ENCODE assay signal across 1 cellular context in genomic region chr17:78923660-78924453, GRCh38.
TF ChIP-seq lines count a peak whose summit lies in the region.

No MANE protein-coding gene starts in this region.

TF ChIP-seq in HEK293, 187 proteins besides CTCF, POLR2A, EP300 and RAD21 (continued from another document and continues in another):
- TF ChIP-seq KLF17 (tag by site-specific recombination; IDR thresholded peaks at IDR 0.05) (no peak; the same call in 1 of the 2 replicates), ZBTB26 (tag by site-specific recombination; optimal IDR thresholded peaks at IDR 0.05) (no peak), KLF1 (tag by site-specific recombination; IDR thresholded peaks at IDR 0.05) (peak; percentile 79), MYNN (tag by site-specific recombination; IDR thresholded peaks at IDR 0.05; ENCODE audit: borderline replicate concordance) (no peak), SALL2 (tag by site-specific recombination; IDR thresholded peaks at IDR 0.05; ENCODE audit: borderline replicate concordance) (no peak), ZBTB6 (tag by site-specific recombination; IDR thresholded peaks at IDR 0.05) (no peak), ZNF133 (tag by site-specific recombination; IDR thresholded peaks at IDR 0.05) (no peak), ZNF10 (tag by site-specific recombination; IDR thresholded peaks at IDR 0.05) (no peak), ZNF561 (tag by site-specific recombination; IDR thresholded peaks at IDR 0.05; ENCODE audit: borderline replicate concordance) (no peak), ZNF140 (tag by site-specific recombination; IDR thresholded peaks at IDR 0.05) (no peak), ZNF19 (tag by site-specific recombination; IDR thresholded peaks at IDR 0.05; ENCODE audit: low read depth) (no peak), ZNF423 (tag by site-specific recombination; IDR thresholded peaks at IDR 0.05) (no peak), ZNF548 (tag by site-specific recombination; IDR thresholded peaks at IDR 0.05) (no peak), GFI1B (tag by site-specific recombination; IDR thresholded peaks at IDR 0.05) (no peak), ELK4 (IDR thresholded peaks at IDR 0.05; ENCODE audit: borderline replicate concordance, low read depth, low read length) (no peak), FEZF1 (tag by site-specific recombination; IDR thresholded peaks at IDR 0.05) (no peak), ZNF433 (tag by site-specific recombination; IDR thresholded peaks at IDR 0.05; ENCODE audit: low read depth) (no peak), ZBTB20 (tag by site-specific recombination; IDR thresholded peaks at IDR 0.05) (no peak; the same call in 1 of the 2 replicates), BCL11A (tag by site-specific recombination; IDR thresholded peaks at IDR 0.05; ENCODE audit: low read depth) (no peak), SP2 (tag by site-specific recombination; IDR thresholded peaks at IDR 0.05) (peak; percentile 31), ZNF76 (tag by site-specific recombination; IDR thresholded peaks at IDR 0.05; ENCODE audit: borderline replicate concordance, low read depth) (no peak), ZNF391 (tag by site-specific recombination; IDR thresholded peaks at IDR 0.05; ENCODE audit: borderline replicate concordance, low read depth) (0 out of 2 replicates have a peak, but pooled peaks have one; percentile 17), TSHZ1 (tag by site-specific recombination; IDR thresholded peaks at IDR 0.05; ENCODE audit: borderline replicate concordance) (no peak), ZNF629 (tag by site-specific recombination; IDR thresholded peaks at IDR 0.05) (no peak), SP7 (tag by site-specific recombination; IDR thresholded peaks at IDR 0.05) (no peak), ZNF24 (tag by site-specific recombination; IDR thresholded peaks at IDR 0.05) (no peak), ZNF785 (tag by site-specific recombination; IDR thresholded peaks at IDR 0.05) (no peak), GLIS2 (tag by site-specific recombination; IDR thresholded peaks at IDR 0.05) (peak; percentile 62; the same call in 1 of the 2 replicates)
- TF ChIP-seq, protein P1, sequence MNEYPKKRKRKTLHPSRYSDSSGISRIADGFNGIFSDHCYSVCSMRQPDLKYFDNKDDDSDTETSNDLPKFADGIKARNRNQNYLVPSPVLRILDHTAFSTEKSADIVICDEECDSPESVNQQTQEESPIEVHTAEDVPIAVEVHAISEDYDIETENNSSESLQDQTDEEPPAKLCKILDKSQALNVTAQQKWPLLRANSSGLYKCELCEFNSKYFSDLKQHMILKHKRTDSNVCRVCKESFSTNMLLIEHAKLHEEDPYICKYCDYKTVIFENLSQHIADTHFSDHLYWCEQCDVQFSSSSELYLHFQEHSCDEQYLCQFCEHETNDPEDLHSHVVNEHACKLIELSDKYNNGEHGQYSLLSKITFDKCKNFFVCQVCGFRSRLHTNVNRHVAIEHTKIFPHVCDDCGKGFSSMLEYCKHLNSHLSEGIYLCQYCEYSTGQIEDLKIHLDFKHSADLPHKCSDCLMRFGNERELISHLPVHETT (tag by site-specific recombination; IDR thresholded peaks at IDR 0.05): no peak
- TF ChIP-seq, protein P2, sequence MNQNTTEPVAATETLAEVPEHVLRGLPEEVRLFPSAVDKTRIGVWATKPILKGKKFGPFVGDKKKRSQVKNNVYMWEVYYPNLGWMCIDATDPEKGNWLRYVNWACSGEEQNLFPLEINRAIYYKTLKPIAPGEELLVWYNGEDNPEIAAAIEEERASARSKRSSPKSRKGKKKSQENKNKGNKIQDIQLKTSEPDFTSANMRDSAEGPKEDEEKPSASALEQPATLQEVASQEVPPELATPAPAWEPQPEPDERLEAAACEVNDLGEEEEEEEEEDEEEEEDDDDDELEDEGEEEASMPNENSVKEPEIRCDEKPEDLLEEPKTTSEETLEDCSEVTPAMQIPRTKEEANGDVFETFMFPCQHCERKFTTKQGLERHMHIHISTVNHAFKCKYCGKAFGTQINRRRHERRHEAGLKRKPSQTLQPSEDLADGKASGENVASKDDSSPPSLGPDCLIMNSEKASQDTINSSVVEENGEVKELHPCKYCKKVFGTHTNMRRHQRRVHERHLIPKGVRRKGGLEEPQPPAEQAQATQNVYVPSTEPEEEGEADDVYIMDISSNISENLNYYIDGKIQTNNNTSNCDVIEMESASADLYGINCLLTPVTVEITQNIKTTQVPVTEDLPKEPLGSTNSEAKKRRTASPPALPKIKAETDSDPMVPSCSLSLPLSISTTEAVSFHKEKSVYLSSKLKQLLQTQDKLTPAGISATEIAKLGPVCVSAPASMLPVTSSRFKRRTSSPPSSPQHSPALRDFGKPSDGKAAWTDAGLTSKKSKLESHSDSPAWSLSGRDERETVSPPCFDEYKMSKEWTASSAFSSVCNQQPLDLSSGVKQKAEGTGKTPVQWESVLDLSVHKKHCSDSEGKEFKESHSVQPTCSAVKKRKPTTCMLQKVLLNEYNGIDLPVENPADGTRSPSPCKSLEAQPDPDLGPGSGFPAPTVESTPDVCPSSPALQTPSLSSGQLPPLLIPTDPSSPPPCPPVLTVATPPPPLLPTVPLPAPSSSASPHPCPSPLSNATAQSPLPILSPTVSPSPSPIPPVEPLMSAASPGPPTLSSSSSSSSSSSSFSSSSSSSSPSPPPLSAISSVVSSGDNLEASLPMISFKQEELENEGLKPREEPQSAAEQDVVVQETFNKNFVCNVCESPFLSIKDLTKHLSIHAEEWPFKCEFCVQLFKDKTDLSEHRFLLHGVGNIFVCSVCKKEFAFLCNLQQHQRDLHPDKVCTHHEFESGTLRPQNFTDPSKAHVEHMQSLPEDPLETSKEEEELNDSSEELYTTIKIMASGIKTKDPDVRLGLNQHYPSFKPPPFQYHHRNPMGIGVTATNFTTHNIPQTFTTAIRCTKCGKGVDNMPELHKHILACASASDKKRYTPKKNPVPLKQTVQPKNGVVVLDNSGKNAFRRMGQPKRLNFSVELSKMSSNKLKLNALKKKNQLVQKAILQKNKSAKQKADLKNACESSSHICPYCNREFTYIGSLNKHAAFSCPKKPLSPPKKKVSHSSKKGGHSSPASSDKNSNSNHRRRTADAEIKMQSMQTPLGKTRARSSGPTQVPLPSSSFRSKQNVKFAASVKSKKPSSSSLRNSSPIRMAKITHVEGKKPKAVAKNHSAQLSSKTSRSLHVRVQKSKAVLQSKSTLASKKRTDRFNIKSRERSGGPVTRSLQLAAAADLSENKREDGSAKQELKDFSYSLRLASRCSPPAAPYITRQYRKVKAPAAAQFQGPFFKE (tag by site-specific recombination; IDR thresholded peaks at IDR 0.05; ENCODE audit: borderline replicate concordance): no peak
- TF ChIP-seq, protein P3, sequence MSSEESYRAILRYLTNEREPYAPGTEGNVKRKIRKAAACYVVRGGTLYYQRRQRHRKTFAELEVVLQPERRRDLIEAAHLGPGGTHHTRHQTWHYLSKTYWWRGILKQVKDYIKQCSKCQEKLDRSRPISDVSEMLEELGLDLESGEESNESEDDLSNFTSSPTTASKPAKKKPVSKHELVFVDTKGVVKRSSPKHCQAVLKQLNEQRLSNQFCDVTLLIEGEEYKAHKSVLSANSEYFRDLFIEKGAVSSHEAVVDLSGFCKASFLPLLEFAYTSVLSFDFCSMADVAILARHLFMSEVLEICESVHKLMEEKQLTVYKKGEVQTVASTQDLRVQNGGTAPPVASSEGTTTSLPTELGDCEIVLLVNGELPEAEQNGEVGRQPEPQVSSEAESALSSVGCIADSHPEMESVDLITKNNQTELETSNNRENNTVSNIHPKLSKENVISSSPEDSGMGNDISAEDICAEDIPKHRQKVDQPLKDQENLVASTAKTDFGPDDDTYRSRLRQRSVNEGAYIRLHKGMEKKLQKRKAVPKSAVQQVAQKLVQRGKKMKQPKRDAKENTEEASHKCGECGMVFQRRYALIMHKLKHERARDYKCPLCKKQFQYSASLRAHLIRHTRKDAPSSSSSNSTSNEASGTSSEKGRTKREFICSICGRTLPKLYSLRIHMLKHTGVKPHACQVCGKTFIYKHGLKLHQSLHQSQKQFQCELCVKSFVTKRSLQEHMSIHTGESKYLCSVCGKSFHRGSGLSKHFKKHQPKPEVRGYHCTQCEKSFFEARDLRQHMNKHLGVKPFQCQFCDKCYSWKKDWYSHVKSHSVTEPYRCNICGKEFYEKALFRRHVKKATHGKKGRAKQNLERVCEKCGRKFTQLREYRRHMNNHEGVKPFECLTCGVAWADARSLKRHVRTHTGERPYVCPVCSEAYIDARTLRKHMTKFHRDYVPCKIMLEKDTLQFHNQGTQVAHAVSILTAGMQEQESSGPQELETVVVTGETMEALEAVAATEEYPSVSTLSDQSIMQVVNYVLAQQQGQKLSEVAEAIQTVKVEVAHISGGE (tag by site-specific recombination; conservative IDR thresholded peaks at IDR 0.05; ENCODE audit: low read depth): no peak
- TF ChIP-seq, protein P4, sequence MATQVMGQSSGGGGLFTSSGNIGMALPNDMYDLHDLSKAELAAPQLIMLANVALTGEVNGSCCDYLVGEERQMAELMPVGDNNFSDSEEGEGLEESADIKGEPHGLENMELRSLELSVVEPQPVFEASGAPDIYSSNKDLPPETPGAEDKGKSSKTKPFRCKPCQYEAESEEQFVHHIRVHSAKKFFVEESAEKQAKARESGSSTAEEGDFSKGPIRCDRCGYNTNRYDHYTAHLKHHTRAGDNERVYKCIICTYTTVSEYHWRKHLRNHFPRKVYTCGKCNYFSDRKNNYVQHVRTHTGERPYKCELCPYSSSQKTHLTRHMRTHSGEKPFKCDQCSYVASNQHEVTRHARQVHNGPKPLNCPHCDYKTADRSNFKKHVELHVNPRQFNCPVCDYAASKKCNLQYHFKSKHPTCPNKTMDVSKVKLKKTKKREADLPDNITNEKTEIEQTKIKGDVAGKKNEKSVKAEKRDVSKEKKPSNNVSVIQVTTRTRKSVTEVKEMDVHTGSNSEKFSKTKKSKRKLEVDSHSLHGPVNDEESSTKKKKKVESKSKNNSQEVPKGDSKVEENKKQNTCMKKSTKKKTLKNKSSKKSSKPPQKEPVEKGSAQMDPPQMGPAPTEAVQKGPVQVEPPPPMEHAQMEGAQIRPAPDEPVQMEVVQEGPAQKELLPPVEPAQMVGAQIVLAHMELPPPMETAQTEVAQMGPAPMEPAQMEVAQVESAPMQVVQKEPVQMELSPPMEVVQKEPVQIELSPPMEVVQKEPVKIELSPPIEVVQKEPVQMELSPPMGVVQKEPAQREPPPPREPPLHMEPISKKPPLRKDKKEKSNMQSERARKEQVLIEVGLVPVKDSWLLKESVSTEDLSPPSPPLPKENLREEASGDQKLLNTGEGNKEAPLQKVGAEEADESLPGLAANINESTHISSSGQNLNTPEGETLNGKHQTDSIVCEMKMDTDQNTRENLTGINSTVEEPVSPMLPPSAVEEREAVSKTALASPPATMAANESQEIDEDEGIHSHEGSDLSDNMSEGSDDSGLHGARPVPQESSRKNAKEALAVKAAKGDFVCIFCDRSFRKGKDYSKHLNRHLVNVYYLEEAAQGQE (tag by site-specific recombination; IDR thresholded peaks at IDR 0.05): 0 out of 2 replicates have a peak, but pooled peaks have one; percentile 37
